Comparison of ENCODE assay signal across 21 cellular contexts in genomic region chr15:77104155-77104554, GRCh38. TPM values are rescaled to one million over a fixed set of nuclear protein-coding genes. Genes with fewer than 3 reads are reported as not detected.
DNase-seq lines count a peak whose midpoint lies in the region; ATAC-seq and TF ChIP-seq lines count a peak whose summit lies in the region.
"Had no signal": no experiment of that assay in that cellular context is flagged by ENCODE, and none has a peak within 500 bp of the region (broad histone marks: within the 10 kb centered on the region; RNA-seq: fewer than 3 reads in every experiment).

No MANE protein-coding gene starts in this region.

- H3K27ac ChIP-seq in right cardiac atrium (ENCODE audit: low read length), result no peak overlapping the region
- H3K27ac ChIP-seq in Peyer's patch, result no peak overlapping the region
- H3K27ac ChIP-seq: BLaER1 had no signal

- H3K36me3 Mint-ChIP-seq in activated CD8-positive, alpha-beta T cell treated with anti-CD3 and anti-CD28 coated beads for 36 hours (ENCODE audit: low read depth), result no peaks in the 10 kb centered on the region
- no peaks in the 10 kb centered on the region for H3K36me3 Mint-ChIP-seq in activated CD4-positive, alpha-beta memory T cell treated with anti-CD3 and anti-CD28 coated beads, Interleukin-2, amount 10 ng/mL, durations not matched to agents 7 days and 5 days (ENCODE audit: low read depth)

- H3K36me3 ChIP-seq in Peyer's patch, result no peaks in the 10 kb centered on the region
- H3K36me3 ChIP-seq: BLaER1 had no signal

- no peak overlapping the region for H3K27ac Mint-ChIP-seq in activated CD8-positive, alpha-beta T cell treated with anti-CD3 and anti-CD28 coated beads for 36 hours
- no peak overlapping the region for H3K27ac Mint-ChIP-seq in activated CD4-positive, alpha-beta memory T cell treated with anti-CD3 and anti-CD28 coated beads, Interleukin-2, amount 10 ng/mL, durations not matched to agents 7 days and 5 days
- H3K27ac Mint-ChIP-seq: activated B cell treated with CpG ODN at 0.5 μM for 24 hours; activated naive CD4-positive, alpha-beta T cell treated with anti-CD3 and anti-CD28 coated beads for 36 hours; nephron progenitor cell had no signal

- H3K9me3 Mint-ChIP-seq in activated CD8-positive, alpha-beta T cell treated with anti-CD3 and anti-CD28 coated beads for 36 hours, result no peaks in the 10 kb centered on the region
- no peaks in the 10 kb centered on the region for H3K9me3 Mint-ChIP-seq in activated CD4-positive, alpha-beta memory T cell treated with anti-CD3 and anti-CD28 coated beads, Interleukin-2, amount 10 ng/mL, durations not matched to agents 7 days and 5 days
- H3K9me3 Mint-ChIP-seq: activated B cell treated with CpG ODN at 0.5 μM for 24 hours; activated naive CD4-positive, alpha-beta T cell treated with anti-CD3 and anti-CD28 coated beads for 36 hours; activated T-cell treated with anti-CD3 and anti-CD28 coated beads, Interleukin-2, amount 50 U/mL, for 4 hours; nephron progenitor cell had no signal

- POLR2A ChIA-PET in activated CD8-positive, alpha-beta T cell treated with anti-CD3 and anti-CD28 coated beads for 36 hours (lab: Charles Lee), result no interaction called here
- POLR2A ChIA-PET in activated CD4-positive, alpha-beta memory T cell treated with anti-CD3 and anti-CD28 coated beads, Interleukin-2, amount 10 ng/mL, durations not matched to agents 7 days and 5 days (lab: Charles Lee), result no interaction called here

- H3K27me3 Mint-ChIP-seq in activated CD8-positive, alpha-beta T cell treated with anti-CD3 and anti-CD28 coated beads for 36 hours, result no peaks in the 10 kb centered on the region
- no peaks in the 10 kb centered on the region for H3K27me3 Mint-ChIP-seq in activated CD4-positive, alpha-beta memory T cell treated with anti-CD3 and anti-CD28 coated beads, Interleukin-2, amount 10 ng/mL, durations not matched to agents 7 days and 5 days
- H3K27me3 Mint-ChIP-seq: activated B cell treated with CpG ODN at 0.5 μM for 24 hours had no signal

- CTCF ChIA-PET in activated CD8-positive, alpha-beta T cell treated with anti-CD3 and anti-CD28 coated beads for 36 hours (lab: Charles Lee), result interaction anchor here (1.2 to 5.4 kb wide), 5 partner anchors 15 to 530 kb away, joined by 4 to 45 read pairs (median 12); no protein-coding TSS in a partner anchor
- CTCF ChIA-PET in activated CD4-positive, alpha-beta memory T cell treated with anti-CD3 and anti-CD28 coated beads, Interleukin-2, amount 10 ng/mL, durations not matched to agents 7 days and 5 days (lab: Charles Lee), result interaction anchor here (0.7 to 3.8 kb wide), 5 partner anchors 14 to 439 kb away, joined by 3 to 20 read pairs (median 4); no protein-coding TSS in a partner anchor

- peak; percentile 76 for DNase-seq in AG10803 (ENCODE audit: low read depth)
- peak; percentile 46 for DNase-seq in amniotic epithelial cell (ENCODE audit: low read depth)
- DNase-seq in fibroblast of mammary gland (ENCODE audit: low read depth), result peak; percentile 65
- peak in 1 of 3 donors; percentile 49 for DNase-seq in right cardiac atrium
- no peak for DNase-seq in posterior cingulate gyrus
- DNase-seq in activated CD8-positive, alpha-beta T cell treated with anti-CD3 and anti-CD28 coated beads for 36 hours, result no peak
- no peak for DNase-seq in Peyer's patch
- no peak for DNase-seq in activated CD4-positive, alpha-beta memory T cell treated with anti-CD3 and anti-CD28 coated beads, Interleukin-2, amount 10 ng/mL, durations not matched to agents 7 days and 5 days
- DNase-seq: activated B cell treated with CpG ODN at 0.5 μM for 24 hours; activated CD8-positive, alpha-beta memory T cell treated with anti-CD3 and anti-CD28 coated beads for 24 hours; activated naive CD4-positive, alpha-beta T cell treated with anti-CD3 and anti-CD28 coated beads for 36 hours; activated T-cell treated with anti-CD3 and anti-CD28 coated beads, Interleukin-2, amount 50 U/mL, for 4 hours; HCEC 1CT; KBM-7; MM.1S; NCI-H2171; NCI-H526 treated with DMSO at 0.1 percent for 48 hours; nephron progenitor cell had no signal

- H3K27me3 ChIP-seq in right cardiac atrium (ENCODE audit: control insufficient read depth, insufficient read depth) (no peaks in the 10 kb centered on the region), Peyer's patch (no peaks in the 10 kb centered on the region)
- H3K27me3 ChIP-seq: BLaER1 had no signal

- no peak overlapping the region for H3K4me3 Mint-ChIP-seq in activated CD8-positive, alpha-beta T cell treated with anti-CD3 and anti-CD28 coated beads for 36 hours
- no peak overlapping the region for H3K4me3 Mint-ChIP-seq in activated CD4-positive, alpha-beta memory T cell treated with anti-CD3 and anti-CD28 coated beads, Interleukin-2, amount 10 ng/mL, durations not matched to agents 7 days and 5 days
- H3K4me3 Mint-ChIP-seq: activated B cell treated with CpG ODN at 0.5 μM for 24 hours; activated naive CD4-positive, alpha-beta T cell treated with anti-CD3 and anti-CD28 coated beads for 36 hours; activated T-cell treated with anti-CD3 and anti-CD28 coated beads, Interleukin-2, amount 50 U/mL, for 4 hours; nephron progenitor cell had no signal

- no peak for TF ChIP-seq POLR2A in Peyer's patch (IDR thresholded peaks at IDR 0.05)

- H3K4me1 ChIP-seq in right cardiac atrium (ENCODE audit: control insufficient read depth, insufficient read depth, low read length), result peaks cover 15% of the 10 kb centered on the region
- no peaks in the 10 kb centered on the region for H3K4me1 ChIP-seq in Peyer's patch

- H3K9me3 ChIP-seq in right cardiac atrium (ENCODE audit: control insufficient read depth, low read length) (no peaks in the 10 kb centered on the region), Peyer's patch (no peaks in the 10 kb centered on the region)
- H3K9me3 ChIP-seq: BLaER1 had no signal

- no peak overlapping the region for H3K4me3 ChIP-seq in AG10803 (ENCODE audit: low read length)
- no peak overlapping the region for H3K4me3 ChIP-seq in fibroblast of mammary gland (ENCODE audit: control insufficient read depth, low read depth, low read length)
- H3K4me3 ChIP-seq in right cardiac atrium (ENCODE audit: low read length), result no peak overlapping the region
- H3K4me3 ChIP-seq in Peyer's patch, result no peak overlapping the region
- H3K4me3 ChIP-seq: BLaER1 had no signal

- H3K4me1 Mint-ChIP-seq in activated CD8-positive, alpha-beta T cell treated with anti-CD3 and anti-CD28 coated beads for 36 hours (ENCODE audit: low read depth), result no peaks in the 10 kb centered on the region
- H3K4me1 Mint-ChIP-seq in activated CD4-positive, alpha-beta memory T cell treated with anti-CD3 and anti-CD28 coated beads, Interleukin-2, amount 10 ng/mL, durations not matched to agents 7 days and 5 days, result no peaks in the 10 kb centered on the region

- intact Hi-C loops in right cardiac atrium (cut with DNase I), result no loop called here
- intact Hi-C loops in posterior cingulate gyrus (cut with DNase I), result no loop called here
- intact Hi-C loops in activated CD8-positive, alpha-beta T cell treated with anti-CD3 and anti-CD28 coated beads for 36 hours (cut with micrococcal nuclease), result no loop called here

- TF ChIP-seq CTCF in AG10803 (conservative IDR thresholded peaks at IDR 0.05; ENCODE audit: low read length) (no peak), fibroblast of mammary gland (conservative IDR thresholded peaks at IDR 0.05; ENCODE audit: control insufficient read depth, insufficient read depth, low read depth, low read length) (no peak), Peyer's patch (IDR thresholded peaks at IDR 0.05) (no peak)
- no peak for TF ChIP-seq CTCF in activated CD8-positive, alpha-beta T cell treated with anti-CD3 and anti-CD28 coated beads for 36 hours (IDR thresholded peaks at IDR 0.05)

- peak; percentile 63 to 91 for ATAC-seq in right cardiac atrium
- no peak for ATAC-seq in activated CD8-positive, alpha-beta T cell treated with anti-CD3 and anti-CD28 coated beads for 36 hours
- ATAC-seq: activated T-cell treated with anti-CD3 and anti-CD28 coated beads, Interleukin-2, amount 50 U/mL, for 4 hours; left lobe of liver; SK-N-SH treated with all-trans-retinoic acid at 6 μM for 48 hours had no signal

- WGBS in right cardiac atrium, result 63% methylated on average over 3 of the region's 3 CpGs

RNA-seq across cellular contexts. Expression of gene TSPAN3, which starts 33.2 kb away (rescaled TPM):
- total RNA-seq in right cardiac atrium (100 to 1,000 TPM; 124 to 135 (median 127) TPM), Peyer's patch (100 to 1,000 TPM in 3 of 4 donors, 10 to 100 TPM in 1; 92.4 to 778 (median 563) TPM)
- polyA plus RNA-seq in right cardiac atrium, result 129 TPM
- total RNA-seq in activated CD8-positive, alpha-beta T cell treated with anti-CD3 and anti-CD28 coated beads for 36 hours, result 10 to 100 TPM; 25.6 to 27.0 TPM
- 10 to 100 TPM; 12.4 to 13.9 TPM for total RNA-seq in activated CD4-positive, alpha-beta memory T cell treated with anti-CD3 and anti-CD28 coated beads, Interleukin-2, amount 10 ng/mL, durations not matched to agents 7 days and 5 days

Comparison
In these comparisons a context has a peak if more than half of its experiments do, and no peak if none do; other contexts are left out.
1. DNase-seq: peak in AG10803 (single experiment), amniotic epithelial cell (single experiment) and fibroblast of mammary gland (single experiment); none in posterior cingulate gyrus (0 of 10), activated CD8-positive, alpha-beta T cell treated with anti-CD3 and anti-CD28 coated beads for 36 hours (single experiment), Peyer's patch (0 of 3) and activated CD4-positive, alpha-beta memory T cell treated with anti-CD3 and anti-CD28 coated beads, Interleukin-2, amount 10 ng/mL, durations not matched to agents 7 days and 5 days (single experiment).